ENCODE assay signal across 8 cellular contexts in the genomic region with DNA sequence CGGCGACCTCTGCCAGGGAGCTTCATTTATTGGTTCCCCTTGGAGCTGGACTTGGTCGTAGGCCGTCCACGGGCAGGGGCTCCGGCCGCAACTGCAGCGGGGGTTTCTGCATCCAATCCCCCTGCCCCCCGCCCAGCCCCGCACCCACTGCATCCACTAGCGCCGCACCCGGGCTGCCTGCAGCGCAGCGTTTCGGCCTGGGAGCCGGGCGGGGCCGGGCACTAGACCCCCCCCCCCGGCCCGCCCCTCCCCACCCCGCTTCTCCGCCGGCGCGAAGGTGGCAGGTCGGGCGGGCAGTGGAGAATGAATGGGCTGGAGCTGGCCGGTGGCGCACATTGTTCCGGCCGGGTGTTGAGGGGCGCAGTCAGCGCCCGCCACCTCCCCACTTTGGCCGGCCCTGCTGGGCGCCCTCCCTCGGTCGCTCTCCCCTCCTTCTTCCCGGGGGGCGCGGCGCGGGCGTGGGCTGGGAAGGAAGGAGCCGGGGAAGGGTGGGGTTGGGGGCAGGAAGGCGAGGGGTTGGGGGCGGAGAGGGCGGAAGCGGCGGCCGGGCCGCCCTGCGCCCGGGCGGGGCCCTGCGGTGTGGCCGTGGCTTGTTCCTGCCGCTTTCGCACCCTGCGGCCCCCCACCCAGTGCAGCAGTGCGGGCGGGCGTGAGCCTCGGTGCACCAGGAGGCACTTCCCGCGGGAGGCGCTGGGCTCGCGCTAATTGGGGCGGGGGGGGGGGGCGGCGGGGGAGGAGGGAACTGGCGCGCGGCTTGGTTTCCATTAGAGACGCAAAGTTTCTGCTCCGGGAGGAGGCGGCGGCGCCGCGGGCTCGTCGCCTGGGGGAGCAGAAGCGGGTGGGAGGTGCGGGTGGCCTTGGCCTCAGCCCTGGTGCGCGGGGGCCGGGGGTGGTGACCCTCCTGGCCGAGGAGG. TPM values are rescaled to one million over a fixed set of nuclear protein-coding genes. Genes with fewer than 3 reads are reported as not detected.
DNase-seq lines count a peak whose midpoint lies in the region; ATAC-seq, FAIRE-seq and TF ChIP-seq lines count a peak whose summit lies in the region.

No MANE protein-coding gene starts in this region.

- DNase-seq in BE2C (peak; percentile 79), SK-N-MC (ENCODE audit: low read depth, low spot score) (no peak), Right ventricle myocardium inferior (ENCODE audit: missing footprints) (peak; percentile 84), pancreas (peak; percentile 51 to 86 (median 67)), upper lobe of left lung (peak; percentile 72 to 94)
- peak; percentile 62 for DNase-seq in activated naive CD4-positive, alpha-beta T cell treated with anti-CD3 and anti-CD28 coated beads, Interleukin-2, amount 50 U/mL, for 16 hours

- H3K27me3 ChIP-seq in BE2C: no peaks in the 10 kb centered on the region
- no peaks in the 10 kb centered on the region for H3K27me3 ChIP-seq in pancreas
- H3K27me3 ChIP-seq in upper lobe of left lung: no peaks in the 10 kb centered on the region

- TF ChIP-seq CTCF in BE2C (IDR thresholded peaks at IDR 0.05; ENCODE audit: low read depth, low read length) (no peak), pancreas (IDR thresholded peaks at IDR 0.05) (no peak), upper lobe of left lung (IDR thresholded peaks at IDR 0.05) (no peak)

- FAIRE-seq in pancreas (lab: Jason Lieb, UNC): no peak

- ATAC-seq in HG03442 (IDR thresholded peaks at IDR 0.05; ENCODE audit: unreplicated experiment) (peak; percentile 26), Right ventricle myocardium inferior (peak; percentile 49), pancreas (peak; percentile 52 to 59 (median 56)), upper lobe of left lung (ENCODE audit: low FRiP score in 2 of 2) (peak; percentile 48 to 73)

- H3K4me3 ChIP-seq in BE2C (ENCODE audit: low read depth, low read length): peak overlapping the region; percentile 86
- H3K4me3 ChIP-seq in SK-N-MC: peak overlapping the region; percentile 98
- H3K4me3 ChIP-seq in pancreas: peak overlapping the region; percentile 55 to 93 (median 63)
- H3K4me3 ChIP-seq in upper lobe of left lung: peak overlapping the region; percentile 89 to 100 (median 94)

- H3K27ac ChIP-seq in SK-N-MC: no peak overlapping the region
- peak overlapping the region; percentile 56 to 88 (median 86) for H3K27ac ChIP-seq in pancreas
- peak overlapping the region; percentile 86 to 95 (median 92) for H3K27ac ChIP-seq in upper lobe of left lung

- no peaks in the 10 kb centered on the region for H3K9me3 ChIP-seq in BE2C
- no peaks in the 10 kb centered on the region for H3K9me3 ChIP-seq in SK-N-MC (ENCODE audit: low read depth, low read length)
- H3K9me3 ChIP-seq in pancreas: no peaks in the 10 kb centered on the region
- H3K9me3 ChIP-seq in upper lobe of left lung: no peaks in the 10 kb centered on the region

- intact Hi-C loops in Right ventricle myocardium inferior (cut with DNase I): loop anchor here (2.0 to 5.0 kb wide), 5 partner anchors 65 to 361 kb away; partner anchors contain the start of gene NRDE2
- intact Hi-C loops in pancreas (cut with DNase I): no loop called here

- no peak for TF ChIP-seq EP300 in upper lobe of left lung (IDR thresholded peaks at IDR 0.05)

- H3K36me3 ChIP-seq in BE2C: peaks cover 28% of the 10 kb centered on the region
- H3K36me3 ChIP-seq in SK-N-MC (ENCODE audit: insufficient read depth, low read length): peaks cover 24% of the 10 kb centered on the region
- peaks cover 0 to 23% (median 13%) of the 10 kb centered on the region in 3 donors for H3K36me3 ChIP-seq in pancreas
- H3K36me3 ChIP-seq in upper lobe of left lung: peaks cover 15 to 27% (median 19%) of the 10 kb centered on the region in 4 donors

- H3K4me1 ChIP-seq in BE2C (no peaks in the 10 kb centered on the region), pancreas (peaks cover 11 to 23% (median 18%) of the 10 kb centered on the region in 3 donors), upper lobe of left lung (peaks cover 26 to 47% (median 39%) of the 10 kb centered on the region in 4 donors)

- peak overlapping the region; percentile 74 for H3K9ac ChIP-seq in SK-N-MC (ENCODE audit: insufficient read length)

- peak; percentile 34 for TF ChIP-seq POLR2A in GM19099 (IDR thresholded peaks at IDR 0.05; ENCODE audit: extremely low read depth, insufficient read length, low read depth)
- TF ChIP-seq POLR2A in upper lobe of left lung (IDR thresholded peaks at IDR 0.05): no peak

- 0 to 1% methylated on average over 21 to 79 of the region's 91 CpGs for WGBS in pancreas, 2 donors
- WGBS in upper lobe of left lung, 2 donors: 0% methylated on average over 7 to 32 of the region's 91 CpGs

RNA-seq across cellular contexts. Expression of gene CALM1, which starts 0.8 kb away (rescaled TPM):
- 274 TPM for polyA plus RNA-seq in BE2C (2012; ENCODE audit: insufficient read depth, insufficient read length, low read depth)
- 638 TPM for total RNA-seq in Right ventricle myocardium inferior
- 100 to 1,000 TPM; 104 to 181 (median 141) TPM for total RNA-seq in pancreas
- polyA plus RNA-seq in pancreas: 100 to 1,000 TPM; 116 to 181 TPM
- 100 to 1,000 TPM; 186 to 586 (median 415) TPM for total RNA-seq in upper lobe of left lung
